24 cellular contexts compared by ENCODE assay signal in genomic region chr10:94131885-94132284, GRCh38.
DNase-seq lines count a peak whose midpoint lies in the region; ATAC-seq, FAIRE-seq and TF ChIP-seq lines count a peak whose summit lies in the region.
"Had no signal": no experiment of that assay in that cellular context is flagged by ENCODE, and none has a peak within 500 bp of the region (broad histone marks: within the 10 kb centered on the region; RNA-seq: fewer than 3 reads in every experiment).

No MANE protein-coding gene starts in this region.

- H3K27me3 ChIP-seq in left ventricle myocardium inferior (ENCODE audit: low read depth) (no peaks in the 10 kb centered on the region), bronchial epithelial cell (ENCODE audit: control insufficient read depth, insufficient read depth, low read length) (no peaks in the 10 kb centered on the region), stomach smooth muscle (ENCODE audit: control insufficient read depth in 1 of 2, insufficient read depth in 2 of 2, low read length in 2 of 2) (no peaks in the 10 kb centered on the region)
- H3K27me3 ChIP-seq: BLaER1 treated with 17β-estradiol and CSF1 and Interleukin-3, amounts not matched to agents 10 nM and 100 nM; heart left ventricle; pancreas had no signal

- no peak for FAIRE-seq in bronchial epithelial cell (lab: Jason Lieb, UNC)
- FAIRE-seq: islet of Langerhans, pancreas, urothelium cell line had no signal

- H3K36me3 ChIP-seq in left ventricle myocardium inferior (no peaks in the 10 kb centered on the region), bronchial epithelial cell (ENCODE audit: control insufficient read depth, insufficient read depth, low read length) (no peaks in the 10 kb centered on the region), stomach smooth muscle (ENCODE audit: control insufficient read depth in 2 of 2, insufficient read depth in 2 of 2, low read length in 2 of 2) (no peaks in the 10 kb centered on the region)
- H3K36me3 ChIP-seq: BLaER1 treated with 17β-estradiol and CSF1 and Interleukin-3, amounts not matched to agents 10 nM and 100 nM; pancreas; spleen had no signal

- H3K4me1 ChIP-seq in left ventricle myocardium inferior: peaks cover 52% of the 10 kb centered on the region
- H3K4me1 ChIP-seq in stomach smooth muscle (ENCODE audit: control insufficient read depth, insufficient read depth, low read length): peaks cover 35% of the 10 kb centered on the region
- H3K4me1 ChIP-seq: BLaER1 treated with 17β-estradiol and CSF1 and Interleukin-3, amounts not matched to agents 10 nM and 100 nM; pancreas had no signal

- H3K9me3 ChIP-seq in left ventricle myocardium inferior (replicated peaks): no peaks in the 10 kb centered on the region
- no peaks in the 10 kb centered on the region for H3K9me3 ChIP-seq in stomach smooth muscle (ENCODE audit: control insufficient read depth in 2 of 2, low read length in 2 of 2)
- H3K9me3 ChIP-seq: BLaER1 treated with 17β-estradiol and CSF1 and Interleukin-3, amounts not matched to agents 10 nM and 100 nM; heart left ventricle; pancreas; spleen had no signal

- intact Hi-C loops in left ventricle myocardium inferior (cut with micrococcal nuclease): no loop called here
- intact Hi-C loops in left ventricle myocardium superior (cut with micrococcal nuclease): no loop called here

- H3K4me3 ChIP-seq in left ventricle myocardium inferior (no peak overlapping the region), bronchial epithelial cell (ENCODE audit: low read depth, low read length) (no peak overlapping the region), stomach smooth muscle (ENCODE audit: low read length in 2 of 2) (peak overlapping the region in 1 of 2 donors; percentile 23)
- H3K4me3 ChIP-seq: BLaER1 treated with 17β-estradiol and CSF1 and Interleukin-3, amounts not matched to agents 10 nM and 100 nM; heart left ventricle; pancreas; spleen had no signal

- TF ChIP-seq CTCF in left ventricle myocardium inferior (IDR thresholded peaks at IDR 0.05; ENCODE audit: borderline replicate concordance): no peak
- no peak for TF ChIP-seq CTCF in bronchial epithelial cell (IDR thresholded peaks at IDR 0.05; ENCODE audit: insufficient read depth, low read length, severe bottlenecking)

- no peak for DNase-seq in left ventricle myocardium inferior
- DNase-seq in left ventricle myocardium superior: no peak
- DNase-seq in bronchial epithelial cell (ENCODE audit: low read depth): peak; percentile 76
- DNase-seq in iris pigment epithelial cell (ENCODE audit: low read depth): peak; percentile 61
- DNase-seq in activated CD4-positive, alpha-beta T cell treated with anti-CD3 and anti-CD28 coated beads for 48 hours: no peak
- DNase-seq in NCI-H1105 (lab: John Stamatoyannopoulos, UW): no peak
- no peak for DNase-seq in substantia nigra (lab: John Stamatoyannopoulos, UW)
- DNase-seq: activated B cell treated with CpG ODN at 0.5 μM for 24 hours; activated T-cell treated with anti-CD3 and anti-CD28 coated beads, Interleukin-2, amount 50 U/mL, for 48 hours; Calu3; heart left ventricle; KG1; naive thymus-derived CD4-positive, alpha-beta T cell; NCI-H2081 treated with DMSO at 0.1 percent for 48 hours; NCI-H510A; pancreas; SIG-M5; spleen; T-helper 2 cell had no signal

- H3K27ac ChIP-seq in left ventricle myocardium inferior (replicated peaks) (peak overlapping the region; percentile 31), stomach smooth muscle (ENCODE audit: low read length) (peak overlapping the region; percentile 31), substantia nigra (ENCODE audit: low read depth, low read length, poor library complexity, severe bottlenecking) (no peak overlapping the region)
- H3K27ac ChIP-seq: 22Rv1; BLaER1 treated with 17β-estradiol and CSF1 and Interleukin-3, amounts not matched to agents 10 nM and 100 nM; heart left ventricle; pancreas had no signal

- no peak for ATAC-seq in left ventricle myocardium superior
- ATAC-seq: heart left ventricle; naive thymus-derived CD4-positive, alpha-beta T cell; pancreas had no signal

- no peak overlapping the region for H3K9ac ChIP-seq in stomach smooth muscle (ENCODE audit: low read length in 2 of 2)
- H3K9ac ChIP-seq: BLaER1 treated with 17β-estradiol and CSF1 and Interleukin-3, amounts not matched to agents 10 nM and 100 nM had no signal

Comparison
In these comparisons a context has a peak if more than half of its experiments do, and no peak if none do; other contexts are left out.
1. DNase-seq: peak in bronchial epithelial cell (single experiment) and iris pigment epithelial cell (single experiment); none in left ventricle myocardium inferior (single experiment), left ventricle myocardium superior (single experiment), activated CD4-positive, alpha-beta T cell treated with anti-CD3 and anti-CD28 coated beads for 48 hours (single experiment), NCI-H1105 (single experiment) and substantia nigra (0 of 49).